In genomic region chr18:24246143-24246542, GRCh38 we compare ENCODE assay signal across 12 cellular contexts.
A peak's percentile ranks its signal among the peaks of the same experiment; 100 is the strongest.
DNase-seq lines count a peak whose midpoint lies in the region; ATAC-seq and TF ChIP-seq lines count a peak whose summit lies in the region.
"Had no signal": no experiment of that assay in that cellular context is flagged by ENCODE, and none has a peak within 500 bp of the region (broad histone marks: within the 10 kb centered on the region; RNA-seq: fewer than 3 reads in every experiment).

No MANE protein-coding gene starts in this region.

- no peaks in the 10 kb centered on the region for H3K27me3 ChIP-seq in heart left ventricle
- H3K27me3 ChIP-seq: cardiac muscle cell, neutrophil had no signal

- DNase-seq in NCI-H187 treated with DMSO at 0.1 percent for 48 hours (lab: John Stamatoyannopoulos, UW) (no peak), heart left ventricle (no peak), LoVo (ENCODE audit: low spot score) (no peak), NCI-H2227 (lab: John Stamatoyannopoulos, UW; ENCODE audit: unreplicated experiment) (no peak)
- DNase-seq: NCI-H1694 had no signal

- no peaks in the 10 kb centered on the region for H3K9me3 ChIP-seq in heart left ventricle
- H3K9me3 ChIP-seq: neutrophil had no signal

- ATAC-seq in GM18511 (IDR thresholded peaks at IDR 0.05; ENCODE audit: unreplicated experiment), result peak; percentile 91
- ATAC-seq in GM19463 (IDR thresholded peaks at IDR 0.05; ENCODE audit: unreplicated experiment), result peak; percentile 60
- peak; percentile 95 for ATAC-seq in HG02852 (IDR thresholded peaks at IDR 0.05; ENCODE audit: unreplicated experiment)
- peak; percentile 88 for ATAC-seq in HG03571 (IDR thresholded peaks at IDR 0.05; ENCODE audit: unreplicated experiment)
- ATAC-seq in heart left ventricle, result no peak
- ATAC-seq: SK-N-SH treated with all-trans-retinoic acid at 6 μM for 48 hours had no signal

- intact Hi-C loops in heart left ventricle (cut with DNase I), result no loop called here

- TF ChIP-seq POLR2A in heart left ventricle (IDR thresholded peaks at IDR 0.05), result no peak

- no peak overlapping the region for H3K27ac ChIP-seq in heart left ventricle
- H3K27ac ChIP-seq: cardiac muscle cell, neutrophil had no signal

- peaks cover 0 to 62% (median 16%) of the 10 kb centered on the region in 12 donors for H3K4me1 ChIP-seq in heart left ventricle

- WGBS in heart left ventricle, 4 donors, result 95 to 98% (median 97%) methylated on average over 3 of the region's 3 CpGs

- H3K4me3 ChIP-seq in heart left ventricle, result no peak overlapping the region
- H3K4me3 ChIP-seq: cardiac muscle cell had no signal

- no peak for TF ChIP-seq CTCF in heart left ventricle (IDR thresholded peaks at IDR 0.05)

- H3K36me3 ChIP-seq in heart left ventricle, result no peaks in the 10 kb centered on the region
- H3K36me3 ChIP-seq: cardiac muscle cell, neutrophil had no signal

Comparison
In these comparisons a context has a peak if more than half of its experiments do, and no peak if none do; other contexts are left out.
1. ATAC-seq: peak in GM18511 (single experiment), GM19463 (single experiment), HG02852 (single experiment) and HG03571 (single experiment); none in heart left ventricle (0 of 4).